Comparison of ENCODE assay signal across 29 cellular contexts in genomic region chrX:106706466-106706865, GRCh38. TPM values are rescaled to one million over a fixed set of nuclear protein-coding genes. Genes with fewer than 3 reads are reported as not detected.
"Had no signal": no experiment of that assay in that cellular context is flagged by ENCODE, and none has a peak within 500 bp of the region (broad histone marks: within the 10 kb centered on the region; RNA-seq: fewer than 3 reads in every experiment).

No MANE protein-coding gene starts in this region.

- FAIRE-seq: urothelium cell line had no signal

- H3K4me1 ChIP-seq: stomach, suprapubic skin, testis, thyroid gland, tibial artery, tibial nerve, transverse colon, upper lobe of left lung, upper lobe of right lung, uterus, vagina had no signal

- H3K27ac ChIP-seq: stomach, suprapubic skin, testis, thoracic aorta, thyroid gland, tibial artery, tibial nerve, transverse colon, upper lobe of left lung, upper lobe of right lung, uterus, vagina had no signal

- H3K4me1 Mint-ChIP-seq: stimulated activated effector memory CD8-positive, alpha-beta T cell treated with anti-CD3 and anti-CD28 coated beads, Interleukin-12 subunit alpha, Interleukin-12 subunit beta, amount 100 ng/mL, for 72 hours; stimulated activated memory B cell treated with anti-CD40 and anti-IgM and Interleukin-4, amounts not matched to agents 10 μg/mL and 1 μg/mL and 100 μg/mL, for 72 hours; stimulated activated naive B cell treated with anti-CD40 and anti-IgM and Interleukin-4, amounts not matched to agents 10 μg/mL and 1 μg/mL and 100 μg/mL, for 72 hours; stimulated activated naive CD8-positive, alpha-beta T cell treated with anti-CD3 and anti-CD28 coated beads, Interleukin-15, amount 100 ng/mL, for 72 hours had no signal

- ATAC-seq: stimulated activated effector memory CD8-positive, alpha-beta T cell treated with anti-CD3 and anti-CD28 coated beads, Interleukin-12 subunit alpha, Interleukin-12 subunit beta, amount 100 ng/mL, for 72 hours; stimulated activated memory B cell treated with anti-CD40 and anti-IgM and Interleukin-4, amounts not matched to agents 10 μg/mL and 1 μg/mL and 100 μg/mL, for 72 hours; stimulated activated naive B cell treated with anti-CD40 and anti-IgM and Interleukin-4, amounts not matched to agents 10 μg/mL and 1 μg/mL and 100 μg/mL, for 72 hours; stimulated activated naive CD8-positive, alpha-beta T cell treated with anti-CD3 and anti-CD28 coated beads, Interleukin-15, amount 100 ng/mL, for 72 hours; stimulated activated naive CD8-positive, alpha-beta T cell treated with anti-CD3 and anti-CD28 coated beads, Interleukin-15, Interleukin-2, amounts not matched to agents 100 U/mL and 50 U/mL, for 24 hours; upper lobe of right lung had no signal

- H3K9me3 ChIP-seq: stomach, suprapubic skin, testis, thoracic aorta, thyroid gland, tibial artery, tibial nerve, transverse colon, upper lobe of left lung, upper lobe of right lung, uterus, vagina had no signal

- H3K4me3 Mint-ChIP-seq: stimulated activated effector memory CD8-positive, alpha-beta T cell treated with anti-CD3 and anti-CD28 coated beads, Interleukin-12 subunit alpha, Interleukin-12 subunit beta, amount 100 ng/mL, for 72 hours; stimulated activated memory B cell treated with anti-CD40 and anti-IgM and Interleukin-4, amounts not matched to agents 10 μg/mL and 1 μg/mL and 100 μg/mL, for 72 hours; stimulated activated naive B cell treated with anti-CD40 and anti-IgM and Interleukin-4, amounts not matched to agents 10 μg/mL and 1 μg/mL and 100 μg/mL, for 72 hours; stimulated activated naive CD8-positive, alpha-beta T cell treated with anti-CD3 and anti-CD28 coated beads, Interleukin-15, amount 100 ng/mL, for 72 hours; stimulated activated naive CD8-positive, alpha-beta T cell treated with anti-CD3 and anti-CD28 coated beads, Interleukin-15, Interleukin-2, amounts not matched to agents 100 ng/mL and 50 ng/mL, for 24 hours; type B pancreatic cell had no signal

- H3K27me3 Mint-ChIP-seq: stimulated activated memory B cell treated with anti-CD40 and anti-IgM and Interleukin-4, amounts not matched to agents 10 μg/mL and 1 μg/mL and 100 μg/mL, for 72 hours; stimulated activated naive CD8-positive, alpha-beta T cell treated with anti-CD3 and anti-CD28 coated beads, Interleukin-15, amount 100 ng/mL, for 72 hours; stimulated activated naive CD8-positive, alpha-beta T cell treated with anti-CD3 and anti-CD28 coated beads, Interleukin-15, Interleukin-2, amounts not matched to agents 100 ng/mL and 50 ng/mL, for 24 hours; type B pancreatic cell had no signal

- H3K9me3 Mint-ChIP-seq: stimulated activated effector memory CD8-positive, alpha-beta T cell treated with anti-CD3 and anti-CD28 coated beads, Interleukin-12 subunit alpha, Interleukin-12 subunit beta, amount 100 ng/mL, for 72 hours; stimulated activated memory B cell treated with anti-CD40 and anti-IgM and Interleukin-4, amounts not matched to agents 10 μg/mL and 1 μg/mL and 100 μg/mL, for 72 hours; stimulated activated naive B cell treated with anti-CD40 and anti-IgM and Interleukin-4, amounts not matched to agents 10 μg/mL and 1 μg/mL and 100 μg/mL, for 72 hours; stimulated activated naive CD8-positive, alpha-beta T cell treated with anti-CD3 and anti-CD28 coated beads, Interleukin-15, amount 100 ng/mL, for 72 hours; stimulated activated naive CD8-positive, alpha-beta T cell treated with anti-CD3 and anti-CD28 coated beads, Interleukin-15, Interleukin-2, amounts not matched to agents 100 ng/mL and 50 ng/mL, for 24 hours; type B pancreatic cell had no signal

- H3K4me3 ChIP-seq: stomach, suprapubic skin, testis, thoracic aorta, thyroid gland, tibial artery, tibial nerve, transverse colon, upper lobe of left lung, upper lobe of right lung, uterus, vagina had no signal

- H3K36me3 Mint-ChIP-seq: stimulated activated effector memory CD8-positive, alpha-beta T cell treated with anti-CD3 and anti-CD28 coated beads, Interleukin-12 subunit alpha, Interleukin-12 subunit beta, amount 100 ng/mL, for 72 hours; stimulated activated memory B cell treated with anti-CD40 and anti-IgM and Interleukin-4, amounts not matched to agents 10 μg/mL and 1 μg/mL and 100 μg/mL, for 72 hours; stimulated activated naive B cell treated with anti-CD40 and anti-IgM and Interleukin-4, amounts not matched to agents 10 μg/mL and 1 μg/mL and 100 μg/mL, for 72 hours; type B pancreatic cell had no signal

- H3K36me3 ChIP-seq: stomach, suprapubic skin, thoracic aorta, thyroid gland, tibial artery, tibial nerve, transverse colon, upper lobe of left lung, upper lobe of right lung, uterus, vagina had no signal

- H3K27ac Mint-ChIP-seq: stimulated activated effector memory CD8-positive, alpha-beta T cell treated with anti-CD3 and anti-CD28 coated beads, Interleukin-12 subunit alpha, Interleukin-12 subunit beta, amount 100 ng/mL, for 72 hours; stimulated activated memory B cell treated with anti-CD40 and anti-IgM and Interleukin-4, amounts not matched to agents 10 μg/mL and 1 μg/mL and 100 μg/mL, for 72 hours; stimulated activated naive B cell treated with anti-CD40 and anti-IgM and Interleukin-4, amounts not matched to agents 10 μg/mL and 1 μg/mL and 100 μg/mL, for 72 hours; stimulated activated naive CD8-positive, alpha-beta T cell treated with anti-CD3 and anti-CD28 coated beads, Interleukin-15, amount 100 ng/mL, for 72 hours; stimulated activated naive CD8-positive, alpha-beta T cell treated with anti-CD3 and anti-CD28 coated beads, Interleukin-15, Interleukin-2, amounts not matched to agents 100 ng/mL and 50 ng/mL, for 24 hours; type B pancreatic cell had no signal

- DNase-seq: stimulated activated CD4-positive, alpha-beta T cell treated with anti-CD3 and anti-CD28 coated beads, Interleukin-2, amount 100 ng/mL, for 48 hours; stimulated activated CD4-positive, alpha-beta T cell treated with anti-CD3 and anti-CD28 coated beads, Interleukin-4, amount 100 ng/mL, for 1 hour; stimulated activated CD4-positive, alpha-beta T cell treated with anti-CD3 and anti-CD28 coated beads, Interleukin-4, amount 100 ng/mL, for 24 hours; stimulated activated CD4-positive, alpha-beta T cell treated with anti-CD3 and anti-CD28 coated beads, Interleukin-4, amount 100 ng/mL, for 4 hours; stimulated activated CD8-positive, alpha-beta memory T cell treated with anti-CD3 and anti-CD28 coated beads, Interleukin-4, amount 100 ng/mL, for 48 hours; stimulated activated naive B cell treated with anti-CD40 and anti-IgM and Interleukin-4, amounts not matched to agents 10 μg/mL and 1 μg/mL and 100 μg/mL, for 72 hours; stimulated activated naive CD4-positive, alpha-beta T cell; stimulated activated naive CD4-positive, alpha-beta T cell treated with Interleukin-2 at 50 U/mL for 16 hours; stimulated activated naive CD8-positive, alpha-beta T cell treated with anti-CD3 and anti-CD28 coated beads, Interleukin-15, amount 100 ng/mL, for 72 hours; stimulated activated naive CD8-positive, alpha-beta T cell treated with anti-CD3 and anti-CD28 coated beads, Interleukin-15, Interleukin-2, amounts not matched to agents 100 U/mL and 50 U/mL, for 24 hours; stomach; substantia nigra; testis; thyroid gland; tibial artery; transverse colon; trophoblast cell; upper lobe of left lung; upper lobe of right lung; uterus had no signal

- H3K27me3 ChIP-seq: stomach, suprapubic skin, testis, thyroid gland, tibial artery, transverse colon, upper lobe of left lung, upper lobe of right lung, vagina had no signal

RNA-seq across cellular contexts. Expression of gene RNF128, which starts 20.0 kb away (rescaled TPM):
- total RNA-seq: thoracic aorta had no signal
